16 cellular contexts compared by ENCODE assay signal in genomic region chr5:157045601-157046000, GRCh38. TPM values are rescaled to one million over a fixed set of nuclear protein-coding genes. Genes with fewer than 3 reads are reported as not detected.
"Had no signal": no experiment of that assay in that cellular context is flagged by ENCODE, and none has a peak within 500 bp of the region (broad histone marks: within the 10 kb centered on the region; RNA-seq: fewer than 3 reads in every experiment).

No MANE protein-coding gene starts in this region.

- H3K27me3 ChIP-seq: esophagus muscularis mucosa, sigmoid colon, thyroid gland, vagina had no signal

- H3K4me1 ChIP-seq: esophagus muscularis mucosa, sigmoid colon, thyroid gland, vagina had no signal

- H3K9me3 Mint-ChIP-seq: activated T-helper 2 cell treated with anti-CD3 and anti-CD28 coated beads, Interferon-gamma antibody, Interleukin-2, Interleukin-4, amounts not matched to agents 10 μg/mL and 5 μg/mL and 100 μg/mL, durations not matched to agents 14 hours and 24 hours and 36 hours; brain; stimulated activated memory B cell treated with anti-CD40 and anti-IgM and Interleukin-4, amounts not matched to agents 10 μg/mL and 1 μg/mL and 100 μg/mL, for 72 hours had no signal

- H3K27ac ChIP-seq: esophagus muscularis mucosa, sigmoid colon, thyroid gland, vagina had no signal

- DNase-seq: activated CD4-positive, alpha-beta T cell treated with anti-CD3 and anti-CD28 coated beads, Interleukin-2, amount 50 U/mL, for 1 hour; activated naive CD4-positive, alpha-beta T cell treated with anti-CD3 and anti-CD28 coated beads, Interleukin-2, amount 10 ng/mL, durations not matched to agents 7 days and 5 days; amniotic stem cell; central memory CD4-positive, alpha-beta T cell; cortex of kidney; effector CD4-positive, alpha-beta T cell; sigmoid colon; stimulated activated CD4-positive, alpha-beta T cell treated with anti-CD3 and anti-CD28 coated beads, Interleukin-2, amount 100 ng/mL, for 48 hours had no signal

- H3K36me3 ChIP-seq: esophagus muscularis mucosa, sigmoid colon, thyroid gland, vagina had no signal

- H3K4me3 Mint-ChIP-seq: activated naive CD4-positive, alpha-beta T cell treated with anti-CD3 and anti-CD28 coated beads, Interleukin-2, amount 10 ng/mL, durations not matched to agents 7 days and 5 days; brain; stimulated activated memory B cell treated with anti-CD40 and anti-IgM and Interleukin-4, amounts not matched to agents 10 μg/mL and 1 μg/mL and 100 μg/mL, for 72 hours had no signal

- H3K36me3 Mint-ChIP-seq: brain; stimulated activated memory B cell treated with anti-CD40 and anti-IgM and Interleukin-4, amounts not matched to agents 10 μg/mL and 1 μg/mL and 100 μg/mL, for 72 hours had no signal

- ATAC-seq: stimulated activated memory B cell treated with anti-CD40 and anti-IgM and Interleukin-4, amounts not matched to agents 10 μg/mL and 1 μg/mL and 100 μg/mL, for 72 hours had no signal

- H3K27me3 Mint-ChIP-seq: activated naive CD4-positive, alpha-beta T cell treated with anti-CD3 and anti-CD28 coated beads, Interleukin-2, amount 10 ng/mL, durations not matched to agents 7 days and 5 days; stimulated activated memory B cell treated with anti-CD40 and anti-IgM and Interleukin-4, amounts not matched to agents 10 μg/mL and 1 μg/mL and 100 μg/mL, for 72 hours had no signal

- H3K4me3 ChIP-seq: esophagus muscularis mucosa, sigmoid colon, thyroid gland, vagina had no signal

- H3K9me3 ChIP-seq: esophagus muscularis mucosa, sigmoid colon, thyroid gland, vagina had no signal

- FAIRE-seq: keratinocyte had no signal

- H3K27ac Mint-ChIP-seq: activated naive CD4-positive, alpha-beta T cell treated with anti-CD3 and anti-CD28 coated beads, Interleukin-2, amount 10 ng/mL, durations not matched to agents 7 days and 5 days; activated T-helper 2 cell treated with anti-CD3 and anti-CD28 coated beads, Interferon-gamma antibody, Interleukin-2, Interleukin-4, amounts not matched to agents 10 μg/mL and 5 μg/mL and 100 μg/mL, durations not matched to agents 14 hours and 24 hours and 36 hours; stimulated activated memory B cell treated with anti-CD40 and anti-IgM and Interleukin-4, amounts not matched to agents 10 μg/mL and 1 μg/mL and 100 μg/mL, for 72 hours had no signal

RNA-seq across cellular contexts. Expression of gene HAVCR1, which starts 13.3 kb away (rescaled TPM):
- total RNA-seq: sigmoid colon, vagina had no signal
- polyA plus RNA-seq: keratinocyte, neural cell had no signal
